In genomic region chr11:61855939-61856730, GRCh38 we compare ENCODE assay signal across 2 cellular contexts.
TF ChIP-seq lines count a peak whose summit lies in the region.

No MANE protein-coding gene starts in this region.

TF ChIP-seq in A549, 52 proteins besides CTCF, POLR2A, EP300 and RAD21:
- TF ChIP-seq RARB (CRISPR knock-in tag; IDR thresholded peaks at IDR 0.05) (no peak), ESRRA (IDR thresholded peaks at IDR 0.05; ENCODE audit: borderline replicate concordance, low read length) (no peak), POLR2AphosphoS2 (conservative IDR thresholded peaks at IDR 0.05; ENCODE audit: low read length) (no peak)

TF ChIP-seq in HEK293T, 16 proteins besides CTCF, POLR2A, EP300 and RAD21:
- TF ChIP-seq ELF4 (IDR thresholded peaks at IDR 0.05) (no peak), FOXK2 (IDR thresholded peaks at IDR 0.05) (no peak)
